19 cellular contexts compared by ENCODE assay signal in genomic region chr5:126052120-126052519, GRCh38.
"Had no signal": no experiment of that assay in that cellular context is flagged by ENCODE, and none has a peak within 500 bp of the region (broad histone marks: within the 10 kb centered on the region; RNA-seq: fewer than 3 reads in every experiment).

No MANE protein-coding gene starts in this region.

- H3K9me3 Mint-ChIP-seq: type B pancreatic cell had no signal

- H3K27me3 Mint-ChIP-seq: activated CD4-positive, alpha-beta memory T cell treated with anti-CD3 and anti-CD28 coated beads for 36 hours; activated naive CD8-positive, alpha-beta T cell; activated T-cell treated with anti-CD3 and anti-CD28 coated beads, Interleukin-2, amount 50 U/mL, for 24 hours; brain; dendritic cell treated with granulocyte-macrophage colony-stimulating factor and Interleukin-4, amounts not matched to agents 40 ng/mL and 50 ng/mL, for 4 days; stimulated activated naive CD8-positive, alpha-beta T cell treated with anti-CD3 and anti-CD28 coated beads, Interleukin-15, amount 100 ng/mL, for 72 hours had no signal

- H3K4me3 ChIP-seq: psoas muscle, right lobe of liver, spleen had no signal

- H3K4me3 Mint-ChIP-seq: activated CD4-positive, alpha-beta memory T cell treated with anti-CD3 and anti-CD28 coated beads for 36 hours; activated naive CD8-positive, alpha-beta T cell; activated T-cell treated with anti-CD3 and anti-CD28 coated beads, Interleukin-2, amount 50 U/mL, for 24 hours; brain; dendritic cell treated with granulocyte-macrophage colony-stimulating factor and Interleukin-4, amounts not matched to agents 40 ng/mL and 50 ng/mL, for 4 days; endodermal cell; stimulated activated naive CD8-positive, alpha-beta T cell treated with anti-CD3 and anti-CD28 coated beads, Interleukin-15, amount 100 ng/mL, for 72 hours; type B pancreatic cell had no signal

- H3K4me1 ChIP-seq: psoas muscle, right lobe of liver, spleen had no signal

- H3K27ac Mint-ChIP-seq: activated CD4-positive, alpha-beta memory T cell treated with anti-CD3 and anti-CD28 coated beads for 36 hours; activated naive CD8-positive, alpha-beta T cell; activated T-cell treated with anti-CD3 and anti-CD28 coated beads, Interleukin-2, amount 50 U/mL, for 24 hours; brain; dendritic cell treated with granulocyte-macrophage colony-stimulating factor and Interleukin-4, amounts not matched to agents 40 ng/mL and 50 ng/mL, for 4 days; endodermal cell; stimulated activated naive CD8-positive, alpha-beta T cell treated with anti-CD3 and anti-CD28 coated beads, Interleukin-15, amount 100 ng/mL, for 72 hours; type B pancreatic cell had no signal

- H3K36me3 Mint-ChIP-seq: activated CD4-positive, alpha-beta memory T cell treated with anti-CD3 and anti-CD28 coated beads for 36 hours; activated naive CD8-positive, alpha-beta T cell; brain; type B pancreatic cell had no signal

- ATAC-seq: left ventricle myocardium superior; psoas muscle; stimulated activated naive CD8-positive, alpha-beta T cell treated with anti-CD3 and anti-CD28 coated beads, Interleukin-15, amount 100 ng/mL, for 72 hours had no signal

- DNase-seq: activated CD4-positive, alpha-beta memory T cell treated with anti-CD3 and anti-CD28 coated beads for 36 hours; activated CD4-positive, CD25-positive, alpha-beta regulatory T cell treated with anti-CD3 and anti-CD28 coated beads, Interleukin-2, amount 50 U/mL, for 72 hours; activated gamma-delta T cell; activated T-cell treated with anti-CD3 and anti-CD28 coated beads, Interleukin-2, amount 50 U/mL, for 24 hours; cerebellar nuclear complex; endodermal cell; erythroblast; hippocampal formation; left ventricle myocardium superior; mesendoderm; psoas muscle; spleen; stimulated activated naive CD8-positive, alpha-beta T cell treated with anti-CD3 and anti-CD28 coated beads, Interleukin-15, amount 100 ng/mL, for 72 hours; T-helper 9 cell had no signal

- H3K27me3 ChIP-seq: right lobe of liver, spleen had no signal

- H3K36me3 ChIP-seq: right lobe of liver, spleen had no signal

- H3K27ac ChIP-seq: psoas muscle, right lobe of liver, spleen had no signal

- H3K4me1 Mint-ChIP-seq: stimulated activated naive CD8-positive, alpha-beta T cell treated with anti-CD3 and anti-CD28 coated beads, Interleukin-15, amount 100 ng/mL, for 72 hours had no signal

- H3K9me3 ChIP-seq: psoas muscle had no signal
